ENCODE assay signal across 8 cellular contexts in the genomic region with DNA sequence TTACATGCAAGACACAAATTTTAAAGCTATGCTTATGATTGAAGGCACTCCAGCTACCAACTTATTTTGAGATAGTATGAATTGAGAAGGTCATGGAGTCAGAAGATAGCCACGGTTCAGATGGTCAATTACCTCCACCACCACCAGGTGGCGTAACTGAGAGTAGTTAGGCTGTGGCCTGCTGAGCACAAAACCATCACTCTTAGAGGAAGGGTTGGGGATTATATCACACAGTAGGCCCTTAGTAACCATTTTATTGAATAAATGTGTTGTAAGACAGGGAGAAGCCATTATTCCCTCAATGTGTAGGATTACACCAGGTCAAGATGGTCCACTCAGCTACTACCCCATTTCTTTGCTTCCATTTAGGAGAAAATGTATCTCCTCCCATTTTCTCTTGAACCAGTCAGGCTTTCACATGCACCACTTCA. TPM values are rescaled to one million over a fixed set of nuclear protein-coding genes. Genes with fewer than 3 reads are reported as not detected.
DNase-seq lines count a peak whose midpoint lies in the region; ATAC-seq and TF ChIP-seq lines count a peak whose summit lies in the region.

No MANE protein-coding gene starts in this region.

- in situ Hi-C loops in transverse colon (cut with MboI; ENCODE audit: low pct_ligation_motif_present in 1 of 4, low pct_unique_long_range_greater_than_20kb in 1 of 4, low sequenced_read_pairs in 3 of 4): no loop called here

- no peaks in the 10 kb centered on the region for H3K9me3 Mint-ChIP-seq in osteocyte (ENCODE audit: unreplicated experiment)

- TF ChIP-seq POLR2A in transverse colon (IDR thresholded peaks at IDR 0.05): no peak

- peaks cover 16% of the 10 kb centered on the region for H3K36me3 Mint-ChIP-seq in osteocyte (ENCODE audit: unreplicated experiment)

- TF ChIP-seq EP300 in transverse colon (IDR thresholded peaks at IDR 0.05; ENCODE audit: low read depth): no peak

- no peaks in the 10 kb centered on the region for H3K27me3 ChIP-seq in OCI-LY3 (ENCODE audit: low read depth, low read length)
- H3K27me3 ChIP-seq in transverse colon: no peaks in the 10 kb centered on the region

- H3K4me2 ChIP-seq in OCI-LY3 (ENCODE audit: low read length): no peak overlapping the region

- H3K4me3 ChIP-seq in OCI-LY3 (ENCODE audit: low read length) (no peak overlapping the region), fibroblast of pulmonary artery (replicated peaks; ENCODE audit: low read depth, low read length) (no peak overlapping the region), transverse colon (no peak overlapping the region)

- DNase-seq in activated T-cell treated with anti-CD3 and anti-CD28 coated beads for 4 hours (peak; percentile 73), fibroblast of pulmonary artery (ENCODE audit: low read depth) (peak; percentile 67), osteocyte (ENCODE audit: extremely low spot score, unreplicated experiment) (no peak), transverse colon (peak; percentile 73)

- no peak overlapping the region for H3K27ac Mint-ChIP-seq in osteocyte (ENCODE audit: unreplicated experiment)

- H4K20me1 ChIP-seq in OCI-LY3 (ENCODE audit: insufficient read depth, low read length): no peaks in the 10 kb centered on the region

- no peaks in the 10 kb centered on the region for H3K27me3 Mint-ChIP-seq in osteocyte (ENCODE audit: unreplicated experiment)

- peak; percentile 86 for TF ChIP-seq CTCF in C4-2B (conservative IDR thresholded peaks at IDR 0.05)
- peak; percentile 90 for TF ChIP-seq CTCF in OCI-LY3 (IDR thresholded peaks at IDR 0.05; ENCODE audit: low read depth, low read length)
- peak; percentile 88 for TF ChIP-seq CTCF in fibroblast of pulmonary artery (IDR thresholded peaks at IDR 0.05; ENCODE audit: low read length, missing control alignments)
- peak; percentile 86 for TF ChIP-seq CTCF in osteocyte (IDR thresholded peaks at IDR 0.05)
- TF ChIP-seq CTCF in transverse colon (IDR thresholded peaks at IDR 0.05): peak; percentile 67 to 86 (median 81)

- 3% methylated on average over 2 of the region's 2 CpGs; no CpG with 5 or more reads in 1 of the 2 donors for WGBS in transverse colon (ENCODE audit: low coverage in 1 of 2), 2 donors

- H3K36me3 ChIP-seq in OCI-LY3 (replicated peaks; ENCODE audit: low read depth, low read length) (peaks cover 18% of the 10 kb centered on the region), transverse colon (peaks cover 0 to 12% (median 2%) of the 10 kb centered on the region in 4 donors)

- H3K4me1 Mint-ChIP-seq in osteocyte (ENCODE audit: unreplicated experiment): no peaks in the 10 kb centered on the region

- H3K79me2 ChIP-seq in OCI-LY3 (ENCODE audit: low read length): no peaks in the 10 kb centered on the region

- H3K4me1 ChIP-seq in OCI-LY3 (ENCODE audit: low read length) (no peaks in the 10 kb centered on the region), transverse colon (no peaks in the 10 kb centered on the region)

- H2AFZ ChIP-seq in OCI-LY3 (ENCODE audit: low read depth, low read length): no peak overlapping the region

- H3K27ac ChIP-seq in C4-2B: no peak overlapping the region
- H3K27ac ChIP-seq in OCI-LY3 (ENCODE audit: low read length): no peak overlapping the region
- no peak overlapping the region for H3K27ac ChIP-seq in transverse colon

- H3K9me3 ChIP-seq in OCI-LY3 (ENCODE audit: insufficient read depth, low read length) (no peaks in the 10 kb centered on the region), transverse colon (no peaks in the 10 kb centered on the region)

- ATAC-seq in GM19025 (IDR thresholded peaks at IDR 0.05; ENCODE audit: low read depth, unreplicated experiment) (peak; percentile 73), HG03439 (IDR thresholded peaks at IDR 0.05; ENCODE audit: unreplicated experiment) (peak; percentile 75)

- no peak overlapping the region for H3K4me3 Mint-ChIP-seq in osteocyte (ENCODE audit: unreplicated experiment)

- intact Hi-C loops in transverse colon (cut with DNase I; ENCODE audit: low total_unique reads): no loop called here

- H3K9ac ChIP-seq in OCI-LY3 (ENCODE audit: low read length): no peak overlapping the region

RNA-seq across cellular contexts. Expression of gene KLHL41, which starts 18.8 kb away (rescaled TPM):
- total RNA-seq in osteocyte: 0.89 and 1.5 TPM in 2 replicates
- total RNA-seq in transverse colon: 1 to 10 TPM in 2 of 4 donors, not detected in 2; 1.1 to 3.4 TPM

RNA-seq across cellular contexts. Expression of gene FASTKD1, which starts 45.4 kb away (rescaled TPM):
- total RNA-seq in osteocyte: 12.3 and 15.6 TPM in 2 replicates
- 10 to 100 TPM; 19.5 to 77.2 (median 64.7) TPM for total RNA-seq in transverse colon

RNA-seq across cellular contexts. Expression of gene BBS5, which starts 49.0 kb away (rescaled TPM):
- 11.1 and 11.6 TPM in 2 replicates for total RNA-seq in osteocyte
- 10 to 100 TPM in 1 of 4 donors, 1 to 10 TPM in 3; 1.6 to 12.3 (median 3.2) TPM for total RNA-seq in transverse colon

RNA-seq across cellular contexts. Expression of gene PPIG, which starts 55.9 kb away (rescaled TPM):
- total RNA-seq in osteocyte: 44.3 and 45.9 TPM in 2 replicates
- 10 to 100 TPM; 25.9 to 55.7 (median 44.4) TPM for total RNA-seq in transverse colon
